In genomic region chr5:177458912-177459350, GRCh38 we compare ENCODE assay signal across 15 cellular contexts. TPM values are rescaled to one million over a fixed set of nuclear protein-coding genes. Genes with fewer than 3 reads are reported as not detected.
A peak's percentile ranks its signal among the peaks of the same experiment; 100 is the strongest.
DNase-seq lines count a peak whose midpoint lies in the region; ATAC-seq and TF ChIP-seq lines count a peak whose summit lies in the region.
"Had no signal": no experiment of that assay in that cellular context is flagged by ENCODE, and none has a peak within 500 bp of the region (broad histone marks: within the 10 kb centered on the region; RNA-seq: fewer than 3 reads in every experiment).

No MANE protein-coding gene starts in this region.

- no peak for TF ChIP-seq CTCF in fibroblast of mammary gland (conservative IDR thresholded peaks at IDR 0.05; ENCODE audit: control insufficient read depth, insufficient read depth, low read depth, low read length)
- no peak for TF ChIP-seq CTCF in sigmoid colon (IDR thresholded peaks at IDR 0.05)

- peaks cover 38% of the 10 kb centered on the region for H3K36me3 Mint-ChIP-seq in effector memory CD8-positive, alpha-beta T cell (ENCODE audit: insufficient read depth)

- no peak overlapping the region for H3K4me3 Mint-ChIP-seq in effector memory CD8-positive, alpha-beta T cell
- H3K4me3 Mint-ChIP-seq: activated CD4-positive, alpha-beta memory T cell treated with anti-CD3 and anti-CD28 coated beads, Interleukin-2, amount 10 ng/mL, durations not matched to agents 7 days and 5 days; activated naive CD8-positive, alpha-beta T cell; stimulated activated effector memory CD8-positive, alpha-beta T cell treated with anti-CD3 and anti-CD28 coated beads, Interleukin-12 subunit alpha, Interleukin-12 subunit beta, amount 100 ng/mL, for 72 hours had no signal

- H3K4me3 ChIP-seq in fibroblast of mammary gland (ENCODE audit: control insufficient read depth, low read depth, low read length): no peak overlapping the region
- no peak overlapping the region for H3K4me3 ChIP-seq in sigmoid colon
- H3K4me3 ChIP-seq: colonic mucosa had no signal

- WGBS in sigmoid colon, 2 donors: 92 to 93% methylated on average over 14 of the region's 14 CpGs

- H3K27ac Mint-ChIP-seq in effector memory CD8-positive, alpha-beta T cell: no peak overlapping the region
- H3K27ac Mint-ChIP-seq: activated CD4-positive, alpha-beta memory T cell treated with anti-CD3 and anti-CD28 coated beads, Interleukin-2, amount 10 ng/mL, durations not matched to agents 7 days and 5 days; activated naive CD8-positive, alpha-beta T cell had no signal

- no peaks in the 10 kb centered on the region for H3K9me3 Mint-ChIP-seq in effector memory CD8-positive, alpha-beta T cell
- H3K9me3 Mint-ChIP-seq: activated CD4-positive, alpha-beta memory T cell treated with anti-CD3 and anti-CD28 coated beads, Interleukin-2, amount 10 ng/mL, durations not matched to agents 7 days and 5 days; stimulated activated effector memory CD8-positive, alpha-beta T cell treated with anti-CD3 and anti-CD28 coated beads, Interleukin-12 subunit alpha, Interleukin-12 subunit beta, amount 100 ng/mL, for 72 hours had no signal

- no peaks in the 10 kb centered on the region for H3K27me3 ChIP-seq in sigmoid colon
- H3K27me3 ChIP-seq: colonic mucosa had no signal

- ATAC-seq in effector memory CD8-positive, alpha-beta T cell (replicated peaks): no peak
- ATAC-seq: stimulated activated effector memory CD8-positive, alpha-beta T cell treated with anti-CD3 and anti-CD28 coated beads, Interleukin-12 subunit alpha, Interleukin-12 subunit beta, amount 100 ng/mL, for 72 hours had no signal

- H3K36me3 ChIP-seq in sigmoid colon: peaks cover 0 to 35% (median 16%) of the 10 kb centered on the region in 4 donors
- H3K36me3 ChIP-seq: colonic mucosa had no signal

- no peaks in the 10 kb centered on the region for H3K9me3 ChIP-seq in sigmoid colon
- H3K9me3 ChIP-seq: colonic mucosa had no signal

- H3K27ac ChIP-seq in sigmoid colon: no peak overlapping the region
- H3K27ac ChIP-seq: colonic mucosa had no signal

- peaks cover 0 to 48% (median 35%) of the 10 kb centered on the region in 4 donors for H3K4me1 ChIP-seq in sigmoid colon

- H3K4me1 Mint-ChIP-seq in effector memory CD8-positive, alpha-beta T cell (ENCODE audit: low read depth in 2 of 2): peaks cover 11 to 13% of the 10 kb centered on the region in 2 donors

- TF ChIP-seq EP300 in sigmoid colon (IDR thresholded peaks at IDR 0.05): no peak

- no peak for TF ChIP-seq POLR2A in sigmoid colon (IDR thresholded peaks at IDR 0.05)

- intact Hi-C loops in sigmoid colon (cut with DNase I): no loop called here

- no peaks in the 10 kb centered on the region for H3K27me3 Mint-ChIP-seq in effector memory CD8-positive, alpha-beta T cell
- H3K27me3 Mint-ChIP-seq: activated naive CD8-positive, alpha-beta T cell had no signal

- peak; percentile 39 for DNase-seq in NCI-H82 (lab: John Stamatoyannopoulos, UW)
- no peak for DNase-seq in NCI-H82 treated with DMSO at 0.1 percent for 48 hours (lab: John Stamatoyannopoulos, UW; ENCODE audit: unreplicated experiment)
- peak; percentile 8 for DNase-seq in NCI-H2227 treated with DMSO at 0.1 percent for 48 hours (lab: John Stamatoyannopoulos, UW)
- DNase-seq in fibroblast of mammary gland (ENCODE audit: low read depth): peak; percentile 50
- peak; percentile 73 for DNase-seq in sigmoid colon
- DNase-seq in effector memory CD8-positive, alpha-beta T cell: no peak
- DNase-seq in iPS-NIHi11 (ENCODE audit: low spot score): no peak
- no peak for DNase-seq in activated T-cell treated with anti-CD3 and anti-CD28 coated beads for 4 hours
- DNase-seq: activated CD4-positive, alpha-beta memory T cell treated with anti-CD3 and anti-CD28 coated beads, Interleukin-2, amount 10 ng/mL, durations not matched to agents 7 days and 5 days; colonic mucosa; DMS153; NCI-H510A; stimulated activated CD4-positive, alpha-beta T cell treated with anti-CD3 and anti-CD28 coated beads, Interleukin-4, amount 100 ng/mL, for 1 hour had no signal

RNA-seq across cellular contexts. Expression of gene PRR7, which starts 12.3 kb away (rescaled TPM):
- 1 to 10 TPM in 3 of 4 donors, under 1 TPM in 1; 0.82 to 2.5 (median 1.7) TPM for total RNA-seq in sigmoid colon
- 1 to 10 TPM in 1 of 3 donors, not detected in 2; 3.7 TPM for polyA plus RNA-seq in sigmoid colon

RNA-seq across cellular contexts. Expression of gene DBN1, which starts 14.5 kb away (rescaled TPM):
- 10 to 100 TPM; 54.8 to 100.0 (median 82.3) TPM for total RNA-seq in sigmoid colon
- 10 to 100 TPM in 2 of 3 donors, 1 to 10 TPM in 1; 6.0 to 22.2 (median 16.9) TPM for polyA plus RNA-seq in sigmoid colon

RNA-seq across cellular contexts. Expression of gene GRK6, which starts 32.5 kb away (rescaled TPM):
- total RNA-seq in sigmoid colon: 10 to 100 TPM; 16.5 to 29.2 (median 21.3) TPM
- 10 to 100 TPM; 18.7 to 47.9 (median 22.8) TPM for polyA plus RNA-seq in sigmoid colon

RNA-seq across cellular contexts. Expression of gene PDLIM7, which starts 38.5 kb away (rescaled TPM):
- 100 to 1,000 TPM; 274 to 923 (median 482) TPM for total RNA-seq in sigmoid colon
- polyA plus RNA-seq in sigmoid colon: 10 to 100 TPM in 2 of 3 donors, 1 to 10 TPM in 1; 7.2 to 58.5 (median 14.4) TPM

RNA-seq across cellular contexts. Expression of gene F12, which starts 49.6 kb away (rescaled TPM):
- under 1 TPM in 3 of 4 donors, not detected in 1; 0.36 to 0.83 (median 0.81) TPM for total RNA-seq in sigmoid colon
- polyA plus RNA-seq in sigmoid colon: 10 to 100 TPM in 1 of 3 donors, 1 to 10 TPM in 2; 3.6 to 14.0 (median 8.1) TPM

Comparison
In these comparisons a context has a peak if more than half of its experiments do, and no peak if none do; other contexts are left out.
1. DNase-seq: peak in NCI-H82 (single experiment), NCI-H2227 treated with DMSO at 0.1 percent for 48 hours (single experiment), fibroblast of mammary gland (single experiment) and sigmoid colon (single experiment); none in NCI-H82 treated with DMSO at 0.1 percent for 48 hours (single experiment), effector memory CD8-positive, alpha-beta T cell (0 of 3), iPS-NIHi11 (single experiment) and activated T-cell treated with anti-CD3 and anti-CD28 coated beads for 4 hours (single experiment).